1 cellular context compared by ENCODE assay signal in the genomic region with DNA sequence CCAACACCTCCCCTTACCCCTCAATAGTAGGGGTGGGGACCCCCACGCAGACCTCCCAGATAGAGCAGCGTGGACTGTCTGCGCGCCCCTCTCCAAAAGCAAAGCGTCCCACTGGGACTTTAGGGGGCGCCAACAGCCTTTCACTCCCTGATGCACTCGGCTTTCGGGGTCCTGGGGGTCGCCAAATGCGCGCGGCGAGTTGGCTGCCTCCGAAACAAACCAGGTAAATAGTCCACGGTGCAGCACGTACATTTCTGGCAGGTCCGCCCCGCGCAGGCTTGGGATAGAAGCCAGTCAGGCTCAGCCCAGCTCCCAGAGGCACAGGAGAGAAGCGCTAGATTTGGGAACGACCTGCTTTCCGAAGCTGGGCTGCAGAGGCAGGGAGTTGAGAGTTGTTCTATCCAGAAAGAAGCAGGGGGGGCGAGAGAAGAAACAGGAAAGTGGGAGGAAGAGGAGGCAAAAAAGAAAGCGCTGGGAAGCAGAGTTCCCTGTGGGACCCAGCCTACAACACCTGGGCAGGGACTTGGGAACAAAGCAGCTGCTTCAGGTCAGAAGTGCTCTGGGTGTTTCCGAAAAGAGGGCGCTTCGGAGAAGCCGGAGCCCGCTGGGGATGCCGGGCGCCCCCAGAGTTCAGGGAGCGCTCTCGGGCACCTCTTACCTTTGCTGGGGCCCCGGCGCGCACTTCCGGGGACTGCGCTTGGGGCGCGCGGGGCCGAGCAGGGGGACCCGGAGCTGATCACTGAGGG.
TF ChIP-seq lines count a peak whose summit lies in the region.

No MANE protein-coding gene starts in this region.

TF ChIP-seq in HepG2, 621 proteins besides CTCF, POLR2A, EP300 and RAD21 (continued from another document and continues in another):
- TF ChIP-seq ZNF710 (CRISPR knock-in tag; IDR thresholded peaks at IDR 0.05; ENCODE audit: borderline replicate concordance) (no peak), ZNF709 (CRISPR knock-in tag; IDR thresholded peaks at IDR 0.05) (peak; percentile 18; the same call in 1 of the 2 replicates), ZFP36L2 (CRISPR knock-in tag; IDR thresholded peaks at IDR 0.05) (no peak), FOXO1 (CRISPR knock-in tag; IDR thresholded peaks at IDR 0.05) (0 out of 2 replicates have a peak, but pooled peaks have one; percentile 8), ZNF451 (CRISPR knock-in tag; IDR thresholded peaks at IDR 0.05) (0 out of 2 replicates have a peak, but pooled peaks have one; percentile 54), ZNF33B (CRISPR knock-in tag; IDR thresholded peaks at IDR 0.05) (0 out of 2 replicates have a peak, but pooled peaks have one; percentile 72), ARNT2 (CRISPR knock-in tag; IDR thresholded peaks at IDR 0.05; ENCODE audit: low read depth) (0 out of 2 replicates have a peak, but pooled peaks have one; percentile 35), ZBTB49 (CRISPR knock-in tag; IDR thresholded peaks at IDR 0.05; ENCODE audit: borderline replicate concordance) (no peak), CC2D1A (CRISPR knock-in tag; IDR thresholded peaks at IDR 0.05) (peak; percentile 24; the same call in 1 of the 2 replicates), ARID4A (CRISPR knock-in tag; IDR thresholded peaks at IDR 0.05; ENCODE audit: borderline replicate concordance) (no peak), SMAD9 (CRISPR knock-in tag; IDR thresholded peaks at IDR 0.05) (no peak), TRIM22 (IDR thresholded peaks at IDR 0.05) (no peak), ZNF558 (CRISPR knock-in tag; IDR thresholded peaks at IDR 0.05; ENCODE audit: borderline replicate concordance) (peak; percentile 92), RERE (CRISPR knock-in tag; IDR thresholded peaks at IDR 0.05; ENCODE audit: low read depth) (no peak), TGIF2 (CRISPR knock-in tag; IDR thresholded peaks at IDR 0.05) (0 out of 2 replicates have a peak, but pooled peaks have one; percentile 73), ZNF629 (CRISPR knock-in tag; conservative IDR thresholded peaks at IDR 0.05) (0 out of 2 replicates have a peak, but pooled peaks have one; percentile 8), HNRNPLL (IDR thresholded peaks at IDR 0.05; ENCODE audit: low read depth, low read length, poor library complexity, severe bottlenecking) (peak; percentile 68), BRD4 (CRISPR knock-in tag; IDR thresholded peaks at IDR 0.05) (0 out of 2 replicates have a peak, but pooled peaks have one; percentile 70), ZFP90 (CRISPR knock-in tag; IDR thresholded peaks at IDR 0.05; ENCODE audit: borderline replicate concordance) (no peak), RFXANK (CRISPR knock-in tag; IDR thresholded peaks at IDR 0.05) (no peak; the same call in 1 of the 2 replicates), MED13 (CRISPR knock-in tag; IDR thresholded peaks at IDR 0.05) (peak; percentile 40; the same call in 1 of the 2 replicates), U2AF2 (IDR thresholded peaks at IDR 0.05; ENCODE audit: low read depth, low read length) (no peak), SNAPC4 (CRISPR knock-in tag; IDR thresholded peaks at IDR 0.05) (no peak), KAT7 (CRISPR knock-in tag; IDR thresholded peaks at IDR 0.05; ENCODE audit: borderline replicate concordance) (peak; percentile 73; the same call in 1 of the 2 replicates), TARDBP (CRISPR knock-in tag; IDR thresholded peaks at IDR 0.05) (0 out of 2 replicates have a peak, but pooled peaks have one; percentile 50), ZNF768 (CRISPR knock-in tag; IDR thresholded peaks at IDR 0.05) (peak; percentile 36)
- TF ChIP-seq, protein P1, sequence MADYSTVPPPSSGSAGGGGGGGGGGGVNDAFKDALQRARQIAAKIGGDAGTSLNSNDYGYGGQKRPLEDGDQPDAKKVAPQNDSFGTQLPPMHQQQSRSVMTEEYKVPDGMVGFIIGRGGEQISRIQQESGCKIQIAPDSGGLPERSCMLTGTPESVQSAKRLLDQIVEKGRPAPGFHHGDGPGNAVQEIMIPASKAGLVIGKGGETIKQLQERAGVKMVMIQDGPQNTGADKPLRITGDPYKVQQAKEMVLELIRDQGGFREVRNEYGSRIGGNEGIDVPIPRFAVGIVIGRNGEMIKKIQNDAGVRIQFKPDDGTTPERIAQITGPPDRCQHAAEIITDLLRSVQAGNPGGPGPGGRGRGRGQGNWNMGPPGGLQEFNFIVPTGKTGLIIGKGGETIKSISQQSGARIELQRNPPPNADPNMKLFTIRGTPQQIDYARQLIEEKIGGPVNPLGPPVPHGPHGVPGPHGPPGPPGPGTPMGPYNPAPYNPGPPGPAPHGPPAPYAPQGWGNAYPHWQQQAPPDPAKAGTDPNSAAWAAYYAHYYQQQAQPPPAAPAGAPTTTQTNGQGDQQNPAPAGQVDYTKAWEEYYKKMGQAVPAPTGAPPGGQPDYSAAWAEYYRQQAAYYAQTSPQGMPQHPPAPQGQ (CRISPR knock-in tag; IDR thresholded peaks at IDR 0.05; ENCODE audit: borderline replicate concordance) = no peak
